In the genomic region with DNA sequence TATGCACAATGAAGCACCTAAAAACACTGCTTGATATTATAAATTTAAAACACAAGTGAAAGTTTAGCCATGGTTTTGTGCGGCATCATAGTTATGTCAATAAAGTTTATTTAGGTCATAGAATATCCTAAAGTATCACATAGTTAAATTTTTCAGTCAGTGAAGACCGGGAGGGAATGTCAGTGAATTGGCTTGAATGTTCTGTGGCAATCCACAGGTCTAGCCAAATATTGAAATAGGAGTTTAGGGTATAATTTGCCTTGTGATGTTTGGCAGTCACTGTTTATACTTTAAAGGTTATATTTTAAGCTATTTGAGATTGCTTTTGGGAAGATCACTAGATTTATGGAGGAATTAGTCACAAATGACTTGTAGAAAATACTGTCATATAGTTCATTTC, we compare ENCODE assay signal across 29 cellular contexts.
"Had no signal": no experiment of that assay in that cellular context is flagged by ENCODE, and none has a peak within 500 bp of the region (broad histone marks: within the 10 kb centered on the region; RNA-seq: fewer than 3 reads in every experiment).

No MANE protein-coding gene starts in this region.

- DNase-seq: activated CD4-positive, alpha-beta memory T cell treated with anti-CD3 and anti-CD28 coated beads for 36 hours; activated CD4-positive, alpha-beta T cell treated with anti-CD3 and anti-CD28 coated beads, Interleukin-2, amount 10 ng/mL, durations not matched to agents 7 days and 5 days; activated CD4-positive, CD25-positive, alpha-beta regulatory T cell; activated CD8-positive, alpha-beta memory T cell treated with anti-CD3 and anti-CD28 coated beads for 24 hours; activated gamma-delta T cell treated with Interleukin-2 at 50 U/mL for 16 hours; activated naive CD4-positive, alpha-beta T cell treated with anti-CD3 and anti-CD28 coated beads, Interleukin-2, amount 10 ng/mL, durations not matched to agents 7 days and 5 days; activated naive CD8-positive, alpha-beta T cell treated with anti-CD3 and anti-CD28 coated beads for 36 hours; activated T-cell treated with anti-CD3 and anti-CD28 coated beads, Interleukin-2, amount 50 U/mL, for 48 hours; adrenal gland; anterior cingulate cortex; caudate nucleus; MG63; MV-4-11; NCI-H1092 treated with DMSO at 0.1 percent for 48 hours; NCI-H1417 treated with DMSO at 0.1 percent for 48 hours; NCI-H1694; NCI-H2029; NCI-H2107; NCI-H2171 treated with DMSO at 0.1 percent for 48 hours; NCI-H345; NCI-H510A treated with DMSO at 0.1 percent for 48 hours; NCI-H69; RPMI8226; SJCRH30; SK-N-SH; T-helper 1 cell had no signal

- H3K4me1 ChIP-seq: adrenal gland, breast epithelium, SJCRH30 had no signal

- H3K4me2 ChIP-seq: SK-N-SH had no signal

- H3K9me2 ChIP-seq: SK-N-SH had no signal

- H3K27me3 ChIP-seq: adrenal gland, breast epithelium, MG63, SJCRH30 had no signal

- H3K9ac ChIP-seq: SK-N-SH had no signal

- ATAC-seq: Right ventricle myocardium inferior had no signal

- H3K36me3 ChIP-seq: adrenal gland, breast epithelium, SJCRH30 had no signal

- H3K4me3 ChIP-seq: adrenal gland, breast epithelium, MG63, SJCRH30 had no signal

- H3K27ac ChIP-seq: adrenal gland, breast epithelium, SJCRH30, VCaP had no signal

- H3K9me3 ChIP-seq: adrenal gland, breast epithelium, MG63, SJCRH30, SK-N-SH had no signal
